ENCODE assay signal across 28 cellular contexts in genomic region chr20:47172579-47172978, GRCh38.
"Had no signal": no experiment of that assay in that cellular context is flagged by ENCODE, and none has a peak within 500 bp of the region (broad histone marks: within the 10 kb centered on the region; RNA-seq: fewer than 3 reads in every experiment).

No MANE protein-coding gene starts in this region.

- H3K27me3 ChIP-seq: hepatocyte, neural progenitor cell, ovary, stomach, tibial artery, upper lobe of right lung, uterus had no signal

- H3K9me3 ChIP-seq: heart right ventricle, left ventricle myocardium inferior, ovary, prostate gland, stomach, thoracic aorta, tibial artery, upper lobe of right lung, uterus had no signal

- H3K27ac ChIP-seq: heart right ventricle, hepatocyte, left ventricle myocardium inferior, neural progenitor cell, ovary, prostate gland, skin epidermis, stomach, thoracic aorta, tibial artery, upper lobe of right lung, uterus had no signal

- H3K79me2 ChIP-seq: hepatocyte had no signal

- H3K4me3 ChIP-seq: heart right ventricle, hepatocyte, left ventricle myocardium inferior, lung, neural progenitor cell, ovary, prostate gland, skin epidermis, stomach, thoracic aorta, tibial artery, upper lobe of right lung, uterus had no signal

- H3K4me1 ChIP-seq: left ventricle myocardium inferior, prostate gland, upper lobe of right lung, uterus had no signal

- DNase-seq: heart right ventricle; islet precursor cell; left ventricle myocardium inferior; mesendoderm; naive B cell; natural killer cell; nephron progenitor cell; ovary; retina; right cardiac atrium; stimulated activated CD4-positive, alpha-beta T cell treated with anti-CD3 and anti-CD28 coated beads, Interleukin-1b, Interleukin-23, amount 100 ng/mL, for 48 hours; stimulated activated CD4-positive, alpha-beta T cell treated with anti-CD3 and anti-CD28 coated beads, Interleukin-2, amount 100 ng/mL, for 48 hours; stimulated activated CD4-positive, alpha-beta T cell treated with anti-CD3 and anti-CD28 coated beads, Interleukin-4, amount 100 ng/mL, for 4 hours; stimulated activated CD8-positive, alpha-beta memory T cell treated with anti-CD3 and anti-CD28 coated beads, Interleukin-4, amount 100 ng/mL, for 48 hours; stimulated activated naive B cell treated with anti-CD40 and anti-IgM and Interleukin-4, amounts not matched to agents 10 μg/mL and 1 μg/mL and 100 μg/mL, for 72 hours; stimulated activated naive CD8-positive, alpha-beta T cell treated with anti-CD3 and anti-CD28 coated beads, Interleukin-15, Interleukin-2, amounts not matched to agents 100 U/mL and 50 U/mL, for 24 hours; stomach; tibial artery; trophoblast cell; upper lobe of right lung; uterus had no signal

- ATAC-seq: heart right ventricle; natural killer cell; sciatic nerve; stimulated activated naive B cell treated with anti-CD40 and anti-IgM and Interleukin-4, amounts not matched to agents 10 μg/mL and 1 μg/mL and 100 μg/mL, for 72 hours; stimulated activated naive CD8-positive, alpha-beta T cell treated with anti-CD3 and anti-CD28 coated beads, Interleukin-15, Interleukin-2, amounts not matched to agents 100 U/mL and 50 U/mL, for 24 hours; upper lobe of right lung had no signal

- H3K36me3 ChIP-seq: heart right ventricle, left ventricle myocardium inferior, neural progenitor cell, ovary, thoracic aorta, upper lobe of right lung, uterus had no signal

- H3K9ac ChIP-seq: neural progenitor cell had no signal

- H2AFZ ChIP-seq: hepatocyte, neural progenitor cell had no signal

- H3K4me2 ChIP-seq: hepatocyte, neural progenitor cell had no signal
